ENCODE assay signal across 18 cellular contexts in the genomic region with DNA sequence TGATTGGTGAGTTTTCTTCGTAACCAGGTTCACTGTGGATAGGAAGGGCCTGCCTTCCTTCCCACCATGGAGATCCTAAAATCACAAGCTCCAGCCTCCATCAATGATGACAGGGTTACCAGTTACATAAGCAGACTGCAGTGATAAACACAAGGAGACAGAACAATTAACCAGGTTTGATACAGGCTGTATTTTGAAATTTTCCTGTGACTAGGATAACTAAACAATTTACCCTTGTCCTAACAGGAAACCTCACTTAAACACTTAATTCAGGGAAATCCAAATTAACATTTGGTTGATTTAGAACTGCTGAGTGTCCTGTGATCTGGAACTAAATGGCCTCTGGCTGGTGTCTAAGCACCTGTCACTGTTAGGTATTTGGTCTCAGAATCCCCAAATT.
"Had no signal": no experiment of that assay in that cellular context is flagged by ENCODE, and none has a peak within 500 bp of the region (broad histone marks: within the 10 kb centered on the region; RNA-seq: fewer than 3 reads in every experiment).

No MANE protein-coding gene starts in this region.

- H3K27ac Mint-ChIP-seq: activated CD4-positive, alpha-beta T cell treated with anti-CD3 and anti-CD28 coated beads, Interleukin-2, amount 10 ng/mL, durations not matched to agents 7 days and 5 days; activated CD8-positive, alpha-beta memory T cell treated with anti-CD3 and anti-CD28 coated beads, Interleukin-2, amount 10 ng/mL, durations not matched to agents 7 days and 5 days; activated CD8-positive, alpha-beta T cell treated with anti-CD3 and anti-CD28 coated beads for 36 hours had no signal

- H3K4me3 Mint-ChIP-seq: activated CD4-positive, alpha-beta T cell treated with anti-CD3 and anti-CD28 coated beads, Interleukin-2, amount 10 ng/mL, durations not matched to agents 7 days and 5 days; activated CD8-positive, alpha-beta memory T cell treated with anti-CD3 and anti-CD28 coated beads, Interleukin-2, amount 10 ng/mL, durations not matched to agents 7 days and 5 days; activated CD8-positive, alpha-beta T cell treated with anti-CD3 and anti-CD28 coated beads for 36 hours; stimulated activated naive CD8-positive, alpha-beta T cell treated with anti-CD3 and anti-CD28 coated beads, Interleukin-15, amount 100 ng/mL, for 72 hours; T-cell had no signal

- H3K27me3 Mint-ChIP-seq: activated CD4-positive, alpha-beta T cell treated with anti-CD3 and anti-CD28 coated beads, Interleukin-2, amount 10 ng/mL, durations not matched to agents 7 days and 5 days; activated CD8-positive, alpha-beta memory T cell treated with anti-CD3 and anti-CD28 coated beads, Interleukin-2, amount 10 ng/mL, durations not matched to agents 7 days and 5 days; activated CD8-positive, alpha-beta T cell treated with anti-CD3 and anti-CD28 coated beads for 36 hours; stimulated activated naive CD8-positive, alpha-beta T cell treated with anti-CD3 and anti-CD28 coated beads, Interleukin-15, amount 100 ng/mL, for 72 hours; T-cell had no signal

- DNase-seq: activated CD4-positive, alpha-beta T cell treated with anti-CD3 and anti-CD28 coated beads, Interleukin-2, amount 10 ng/mL, durations not matched to agents 7 days and 5 days; activated CD4-positive, CD25-positive, alpha-beta regulatory T cell treated with anti-CD3 and anti-CD28 coated beads, Interleukin-2, amount 50 U/mL, for 72 hours; activated CD8-positive, alpha-beta memory T cell treated with anti-CD3 and anti-CD28 coated beads, Interleukin-2, amount 10 ng/mL, durations not matched to agents 7 days and 5 days; activated CD8-positive, alpha-beta T cell treated with anti-CD3 and anti-CD28 coated beads for 36 hours; adrenal gland; brain microvascular endothelial cell; colonic mucosa; glutamatergic neuron; left ventricle myocardium superior; mammary epithelial cell; midbrain; occipital lobe; right lobe of liver; stimulated activated CD4-positive, alpha-beta T cell treated with anti-CD3 and anti-CD28 coated beads, Interleukin-1b, Interleukin-23, amount 100 ng/mL, for 48 hours; stimulated activated naive CD8-positive, alpha-beta T cell treated with anti-CD3 and anti-CD28 coated beads, Interleukin-15, amount 100 ng/mL, for 72 hours; T-cell; tibial artery; WERI-Rb-1 had no signal

- H3K9me3 Mint-ChIP-seq: activated CD4-positive, alpha-beta T cell treated with anti-CD3 and anti-CD28 coated beads, Interleukin-2, amount 10 ng/mL, durations not matched to agents 7 days and 5 days; activated CD8-positive, alpha-beta T cell treated with anti-CD3 and anti-CD28 coated beads for 36 hours; stimulated activated naive CD8-positive, alpha-beta T cell treated with anti-CD3 and anti-CD28 coated beads, Interleukin-15, amount 100 ng/mL, for 72 hours; T-cell had no signal

- ATAC-seq: activated CD8-positive, alpha-beta memory T cell treated with anti-CD3 and anti-CD28 coated beads, Interleukin-2, amount 10 ng/mL, durations not matched to agents 7 days and 5 days; activated CD8-positive, alpha-beta T cell treated with anti-CD3 and anti-CD28 coated beads for 36 hours; left ventricle myocardium superior; right lobe of liver; stimulated activated naive CD8-positive, alpha-beta T cell treated with anti-CD3 and anti-CD28 coated beads, Interleukin-15, amount 100 ng/mL, for 72 hours; T-cell had no signal
